In genomic region chr12:53950441-53950781, GRCh38 we compare ENCODE assay signal across 2 cellular contexts.
TF ChIP-seq lines count a peak whose summit lies in the region.

No MANE protein-coding gene starts in this region.

TF ChIP-seq in HCT116, 20 proteins besides CTCF, POLR2A, EP300 and RAD21:
- TF ChIP-seq POLR2AphosphoS5 (IDR thresholded peaks at IDR 0.05; ENCODE audit: low read depth, low read length): no peak
- no peak for TF ChIP-seq ZBTB33 (IDR thresholded peaks at IDR 0.05; ENCODE audit: extremely low read depth, insufficient replicate concordance, low read length)
- TF ChIP-seq MAX (IDR thresholded peaks at IDR 0.05): no peak
- TF ChIP-seq ELF1 (IDR thresholded peaks at IDR 0.05; ENCODE audit: borderline replicate concordance, low read depth): no peak
- TF ChIP-seq EGR1 (IDR thresholded peaks at IDR 0.05; ENCODE audit: low read depth): no peak
- no peak for TF ChIP-seq JUND (IDR thresholded peaks at IDR 0.05)
- TF ChIP-seq CEBPB (IDR thresholded peaks at IDR 0.05; ENCODE audit: low read depth): no peak
- no peak for TF ChIP-seq ATF3 (IDR thresholded peaks at IDR 0.05)
- TF ChIP-seq TCF7L2 (IDR thresholded peaks at IDR 0.05; ENCODE audit: borderline replicate concordance, extremely low read depth, insufficient read depth, insufficient read length): no peak
- TF ChIP-seq SRF (IDR thresholded peaks at IDR 0.05; ENCODE audit: low read depth): no peak
- TF ChIP-seq YY1 (IDR thresholded peaks at IDR 0.05; ENCODE audit: extremely low read depth, insufficient replicate concordance, low read depth, low read length): no peak
- no peak for TF ChIP-seq SP1 (IDR thresholded peaks at IDR 0.05; ENCODE audit: low read depth)
- no peak for TF ChIP-seq EZH2 (IDR thresholded peaks at IDR 0.05)
- TF ChIP-seq ZFX (IDR thresholded peaks at IDR 0.05): no peak
- TF ChIP-seq FOSL1 (IDR thresholded peaks at IDR 0.05; ENCODE audit: low read depth): no peak
- no peak for TF ChIP-seq CBX3 (IDR thresholded peaks at IDR 0.05; ENCODE audit: low read depth)
- no peak for TF ChIP-seq ZNF274 (IDR thresholded peaks at IDR 0.05; ENCODE audit: low read depth, low read length)

TF ChIP-seq in H1, 55 proteins besides CTCF, POLR2A, EP300 and RAD21:
- no peak for TF ChIP-seq ATF3 (IDR thresholded peaks at IDR 0.05; ENCODE audit: insufficient read depth, low read depth, low read length)
- no peak for TF ChIP-seq HDAC2 (IDR thresholded peaks at IDR 0.05; ENCODE audit: borderline replicate concordance in 1 of 2, low read depth in 2 of 2, low read length in 2 of 2)
